In genomic region chr11:67563354-67564114, GRCh38 we compare ENCODE assay signal across 1 cellular context.
TF ChIP-seq lines count a peak whose summit lies in the region.

No MANE protein-coding gene starts in this region.

TF ChIP-seq in A549, 52 proteins besides CTCF, POLR2A, EP300 and RAD21 (continued from another document):
- TF ChIP-seq ESRRA (IDR thresholded peaks at IDR 0.05; ENCODE audit: borderline replicate concordance, low read length) (0 out of 2 replicates have a peak, but pooled peaks have one; percentile 13), PHF8 (IDR thresholded peaks at IDR 0.05; ENCODE audit: borderline replicate concordance, low read depth) (no peak), CBX2 (IDR thresholded peaks at IDR 0.05; ENCODE audit: borderline replicate concordance, low read depth) (no peak), RCOR1 (IDR thresholded peaks at IDR 0.05; ENCODE audit: low read depth, low read length) (no peak), KDM1A (IDR thresholded peaks at IDR 0.05; ENCODE audit: low read depth) (no peak), GATA3 (IDR thresholded peaks at IDR 0.05; ENCODE audit: borderline replicate concordance) (peak; percentile 69; the same call in 1 of the 2 replicates), JUN (IDR thresholded peaks at IDR 0.05) (peak in 1 of 2 experiments; percentile 62; a peak in 2 of 5 replicates), FOXS1 (CRISPR knock-in tag; IDR thresholded peaks at IDR 0.05) (peak; percentile 99), NR3C1 (IDR thresholded peaks at IDR 0.05) (no peak), FOSL2 (IDR thresholded peaks at IDR 0.05) (peak; percentile 53; the same call in 1 of the 2 replicates), FOSL2 (CRISPR knock-in tag; IDR thresholded peaks at IDR 0.05) (peak; percentile 95), E2F6 (IDR thresholded peaks at IDR 0.05; ENCODE audit: borderline replicate concordance, low read depth) (peak; percentile 27; the same call in 1 of the 2 replicates), BCL3 (IDR thresholded peaks at IDR 0.05) (0 out of 3 replicates have a peak, but pooled peaks have one; percentile 27), POLR2AphosphoS2 (conservative IDR thresholded peaks at IDR 0.05; ENCODE audit: low read length) (no peak), HEYL (CRISPR knock-in tag; IDR thresholded peaks at IDR 0.05) (peak; percentile 99), ZC3H11A (IDR thresholded peaks at IDR 0.05) (no peak), RARB (CRISPR knock-in tag; IDR thresholded peaks at IDR 0.05) (peak; percentile 94), BHLHE40 (IDR thresholded peaks at IDR 0.05; ENCODE audit: low read depth, low read length) (no peak), HDAC2 (IDR thresholded peaks at IDR 0.05) (no peak), CHD4 (IDR thresholded peaks at IDR 0.05; ENCODE audit: borderline replicate concordance) (no peak)
